1 cellular context compared by ENCODE assay signal in genomic region chr7:76565001-76565400, GRCh38.
TF ChIP-seq lines count a peak whose summit lies in the region.

No MANE protein-coding gene starts in this region.

TF ChIP-seq in K562, 482 proteins besides CTCF, POLR2A, EP300 and RAD21:
- TF ChIP-seq ZNF354B (CRISPR knock-in tag; IDR thresholded peaks at IDR 0.05) = 0 out of 2 replicates have a peak, but pooled peaks have one; percentile 46
- TF ChIP-seq ZNF507 (tag; conservative IDR thresholded peaks at IDR 0.05) = peak; percentile 93
